1 cellular context compared by ENCODE assay signal in genomic region chr3:72369681-72370080, GRCh38.
TF ChIP-seq lines count a peak whose summit lies in the region.

No MANE protein-coding gene starts in this region.

TF ChIP-seq in GM12878, 131 proteins besides CTCF, POLR2A, EP300 and RAD21:
- TF ChIP-seq ZBTB40 (IDR thresholded peaks at IDR 0.05; ENCODE audit: borderline replicate concordance) = peak; percentile 67
- TF ChIP-seq ELK1 (IDR thresholded peaks at IDR 0.05; ENCODE audit: low read depth, low read length) = no peak
- no peak for TF ChIP-seq ZZZ3 (IDR thresholded peaks at IDR 0.05; ENCODE audit: control insufficient read depth, insufficient read length, low read depth)
